In genomic region chr4:4524364-4524763, GRCh38 we compare ENCODE assay signal across 8 cellular contexts. TPM values are rescaled to one million over a fixed set of nuclear protein-coding genes. Genes with fewer than 3 reads are reported as not detected.
A peak's percentile ranks its signal among the peaks of the same experiment; 100 is the strongest.
DNase-seq lines count a peak whose midpoint lies in the region; ATAC-seq, FAIRE-seq and TF ChIP-seq lines count a peak whose summit lies in the region.

No MANE protein-coding gene starts in this region.

- H3K4me3 ChIP-seq in GM12864 (ENCODE audit: low read depth, low read length) = no peak overlapping the region
- H3K4me3 ChIP-seq in small intestine (ENCODE audit: low read depth in 1 of 2, low read length in 2 of 2) = no peak overlapping the region

- no peak overlapping the region for H3K27ac ChIP-seq in small intestine (ENCODE audit: low read depth in 1 of 2, low read length in 1 of 2)

- ATAC-seq in GM21515 (IDR thresholded peaks at IDR 0.05; ENCODE audit: unreplicated experiment) (peak; percentile 98), HG03571 (IDR thresholded peaks at IDR 0.05; ENCODE audit: unreplicated experiment) (peak; percentile 96)

- H3K4me3 Mint-ChIP-seq in activated naive CD4-positive, alpha-beta T cell treated with anti-CD3 and anti-CD28 coated beads, Interleukin-2, amount 50 U/mL, for 24 hours = no peak overlapping the region

- H3K27ac Mint-ChIP-seq in activated naive CD4-positive, alpha-beta T cell treated with anti-CD3 and anti-CD28 coated beads, Interleukin-2, amount 50 U/mL, for 24 hours = peak overlapping the region; percentile 37

- H3K9me3 ChIP-seq in small intestine (ENCODE audit: control insufficient read depth, low read depth) = no peaks in the 10 kb centered on the region

- H3K27me3 Mint-ChIP-seq in activated naive CD4-positive, alpha-beta T cell treated with anti-CD3 and anti-CD28 coated beads, Interleukin-2, amount 50 U/mL, for 24 hours = no peaks in the 10 kb centered on the region

- peak; percentile 72 for DNase-seq in GM12864 (ENCODE audit: low read depth)
- peak; percentile 74 for DNase-seq in small intestine
- no peak for DNase-seq in NCI-H226
- no peak for DNase-seq in NCI-H1930 (lab: John Stamatoyannopoulos, UW)
- DNase-seq in GOT3 (lab: John Stamatoyannopoulos, UW) = no peak

- H3K36me3 ChIP-seq in small intestine (ENCODE audit: control insufficient read depth in 2 of 2, insufficient read depth in 2 of 2, low read length in 2 of 2) = peaks cover 0 to 3% of the 10 kb centered on the region in 2 donors

- peaks cover 7% of the 10 kb centered on the region for H3K36me3 Mint-ChIP-seq in activated naive CD4-positive, alpha-beta T cell treated with anti-CD3 and anti-CD28 coated beads, Interleukin-2, amount 50 U/mL, for 24 hours

- H3K4me1 Mint-ChIP-seq in activated naive CD4-positive, alpha-beta T cell treated with anti-CD3 and anti-CD28 coated beads, Interleukin-2, amount 50 U/mL, for 24 hours = peaks cover 53% of the 10 kb centered on the region

- FAIRE-seq in small intestine (lab: Jason Lieb, UNC) = no peak

- peak; percentile 52 for TF ChIP-seq CTCF in GM12864 (IDR thresholded peaks at IDR 0.05; ENCODE audit: low read depth, low read length, missing control alignments)

- 21 to 66% (median 39%) methylated on average over 4 of the region's 4 CpGs for WGBS in small intestine, 3 donors

- no peaks in the 10 kb centered on the region for H3K4me1 ChIP-seq in small intestine (ENCODE audit: control insufficient read depth in 2 of 2, insufficient read depth in 1 of 2, low read depth in 1 of 2, low read length in 1 of 2)

- H3K27me3 ChIP-seq in small intestine (ENCODE audit: control insufficient read depth in 2 of 2, insufficient read depth in 2 of 2, low read length in 2 of 2) = no peaks in the 10 kb centered on the region

- no peaks in the 10 kb centered on the region for H3K9me3 Mint-ChIP-seq in activated naive CD4-positive, alpha-beta T cell treated with anti-CD3 and anti-CD28 coated beads, Interleukin-2, amount 50 U/mL, for 24 hours

RNA-seq across cellular contexts. Expression of gene STX18, which starts 17.5 kb away (rescaled TPM):
- polyA plus RNA-seq in small intestine = 10 to 100 TPM; 24.2 to 55.0 (median 38.1) TPM

Comparison
In these comparisons a context has a peak if more than half of its experiments do, and no peak if none do; other contexts are left out.
1. DNase-seq: peak in GM12864 (single experiment) and small intestine (single experiment); none in NCI-H226 (single experiment), NCI-H1930 (0 of 2) and GOT3 (single experiment).